Comparison of ENCODE assay signal across 7 cellular contexts in the genomic region with DNA sequence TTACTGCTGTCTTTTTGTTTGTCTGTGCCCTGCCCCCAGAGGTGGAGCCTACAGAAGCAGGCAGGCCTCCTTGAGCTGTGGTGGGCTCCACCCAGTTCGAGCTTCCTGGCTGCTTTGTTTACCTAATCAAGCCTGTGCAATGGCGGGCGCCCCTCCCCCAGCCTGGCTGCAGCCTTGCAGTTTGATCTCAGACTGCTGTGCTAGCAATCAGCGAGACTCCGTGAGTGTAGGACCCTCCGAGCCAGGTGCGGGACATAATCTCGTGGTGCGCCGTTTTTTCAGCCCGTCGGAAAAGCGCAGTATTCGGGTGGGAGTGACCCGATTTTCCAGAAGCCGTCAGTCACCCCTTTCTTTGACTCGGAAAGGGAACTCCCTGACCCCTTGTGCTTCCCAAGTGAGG.
DNase-seq lines count a peak whose midpoint lies in the region; TF ChIP-seq lines count a peak whose summit lies in the region.
"Not testable (repeated sequence)": the region's sequence is repeated elsewhere in the genome, so short reads cannot be mapped to it uniquely, and the experiment has no call there.

No MANE protein-coding gene starts in this region.

- not testable (repeated sequence) for H3K27me3 ChIP-seq in HUES64 (ENCODE audit: insufficient read depth, low read length); smooth muscle cell (ENCODE audit: low read depth)

- H3K27me3 Mint-ChIP-seq in activated naive CD8-positive, alpha-beta T cell; nephron progenitor cell (ENCODE audit: low read depth, poor library complexity): not testable (repeated sequence)

- not testable (repeated sequence) for H3K36me3 Mint-ChIP-seq in activated naive CD8-positive, alpha-beta T cell
- peaks cover 12% of the 10 kb centered on the region for H3K36me3 Mint-ChIP-seq in nephron progenitor cell (ENCODE audit: low read depth)

- not testable (repeated sequence) for H3K4me2 ChIP-seq in smooth muscle cell

- 27% methylated on average over 17 of the region's 17 CpGs for WGBS in HUES64
- 43% methylated on average over 14 of the region's 17 CpGs for WGBS in smooth muscle cell (ENCODE audit: low lambda C conversion rate)

- H3K36me3 ChIP-seq in ES-I3 (ENCODE audit: insufficient read depth, low read length); HUES64 (ENCODE audit: insufficient read depth, low read length); smooth muscle cell (ENCODE audit: low read depth): not testable (repeated sequence)

- H3K4me3 Mint-ChIP-seq in activated naive CD8-positive, alpha-beta T cell, result peak overlapping the region; percentile 61
- H3K4me3 Mint-ChIP-seq in nephron progenitor cell, result peak overlapping the region; percentile 35

- H3K4me1 ChIP-seq in ES-I3 (ENCODE audit: insufficient read depth, low read length); HUES64 (ENCODE audit: insufficient read depth, low read length); smooth muscle cell (ENCODE audit: low read depth): not testable (repeated sequence)

- H3F3A ChIP-seq in smooth muscle cell (ENCODE audit: low read depth), result not testable (repeated sequence)

- H4K20me1 ChIP-seq in smooth muscle cell (ENCODE audit: low read depth), result not testable (repeated sequence)

- peaks cover 30% of the 10 kb centered on the region for H3K4me1 Mint-ChIP-seq in activated naive CD8-positive, alpha-beta T cell (ENCODE audit: low read depth)
- H3K4me1 Mint-ChIP-seq in nephron progenitor cell, result not testable (repeated sequence)

- H3K9ac ChIP-seq in ES-I3 (ENCODE audit: low read depth, low read length) (peak overlapping the region; percentile 62), HUES64 (ENCODE audit: low read depth, low read length) (peak overlapping the region; percentile 60; the same call in 1 of the 2 replicates)
- H3K9ac ChIP-seq in smooth muscle cell (ENCODE audit: low read depth), result not testable (repeated sequence)

- H3K27ac ChIP-seq in HUES64 (ENCODE audit: low read depth, low read length); smooth muscle cell (ENCODE audit: low read depth): not testable (repeated sequence)

- H3K4me3 ChIP-seq in HUES64 (ENCODE audit: low read length) (peak overlapping the region; percentile 49), fibroblast of villous mesenchyme (ENCODE audit: low read depth, low read length) (peak overlapping the region; percentile 18), iPS-18c (ENCODE audit: insufficient read depth, low read depth, low read length) (peak overlapping the region; percentile 20; the same call in 1 of the 2 replicates), smooth muscle cell (peak overlapping the region; percentile 21)

- H3K79me2 ChIP-seq in smooth muscle cell (ENCODE audit: low read depth), result not testable (repeated sequence)

- H3K9me3 Mint-ChIP-seq in activated naive CD8-positive, alpha-beta T cell (ENCODE audit: low read depth), result not testable (repeated sequence)
- peaks cover 11% of the 10 kb centered on the region for H3K9me3 Mint-ChIP-seq in nephron progenitor cell

- H3K27ac Mint-ChIP-seq in activated naive CD8-positive, alpha-beta T cell; nephron progenitor cell: not testable (repeated sequence)

- not testable (repeated sequence) for DNase-seq in fibroblast of villous mesenchyme (ENCODE audit: low read depth); smooth muscle cell (lab: John Stamatoyannopoulos, UW; ENCODE audit: unreplicated experiment)
- DNase-seq in nephron progenitor cell, result peak; percentile 15

- H2AFZ ChIP-seq in smooth muscle cell (ENCODE audit: low read depth), result not testable (repeated sequence)

- H3K9me3 ChIP-seq in ES-I3 (ENCODE audit: control insufficient read depth, insufficient read depth, low read length); HUES64 (ENCODE audit: insufficient read depth, low read depth, low read length); iPS-18c (ENCODE audit: control insufficient read depth, insufficient read depth, low read length); smooth muscle cell (replicated peaks; ENCODE audit: low read depth): not testable (repeated sequence)

- TF ChIP-seq CTCF in fibroblast of villous mesenchyme (IDR thresholded peaks at IDR 0.05; ENCODE audit: insufficient read depth, low read depth, low read length); nephron progenitor cell (IDR thresholded peaks at IDR 0.05); smooth muscle cell (IDR thresholded peaks at IDR 0.05; ENCODE audit: borderline replicate concordance, insufficient read depth, poor library complexity, severe bottlenecking): not testable (repeated sequence)
